ENCODE assay signal across 1 cellular context in the genomic region with DNA sequence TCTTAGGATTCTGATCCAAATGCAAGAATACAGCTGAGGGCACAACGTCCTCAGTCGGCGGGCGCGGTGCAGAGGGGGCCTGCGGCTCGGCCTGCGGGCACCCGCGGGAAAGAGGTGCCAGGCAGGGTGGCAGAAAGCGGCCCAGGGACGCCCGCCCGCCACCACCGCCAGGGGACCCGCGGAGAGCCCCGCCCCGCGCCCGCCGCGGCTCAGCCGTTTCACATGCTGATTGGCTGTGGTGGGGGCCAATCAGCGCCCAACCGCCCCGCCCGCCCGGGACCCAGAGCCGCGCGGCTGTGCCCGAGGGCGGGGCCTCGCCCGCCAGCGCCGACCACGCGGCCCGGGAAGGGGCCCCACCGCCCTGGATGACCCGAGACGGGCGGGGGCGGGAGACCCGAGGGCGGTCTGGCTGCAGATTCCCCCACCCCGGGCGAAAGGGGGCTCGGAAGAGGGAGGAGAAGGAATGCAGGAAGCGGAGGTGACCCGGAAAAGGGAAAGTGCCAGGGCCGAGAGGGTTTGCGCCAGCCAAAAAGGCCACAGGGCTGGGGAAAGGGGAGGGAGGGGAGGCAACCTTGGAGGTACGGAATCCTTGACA.
TF ChIP-seq lines count a peak whose summit lies in the region.

No MANE protein-coding gene starts in this region.

TF ChIP-seq in GM12878, 131 proteins besides CTCF, POLR2A, EP300 and RAD21 (continued from another document and continues in another):
- TF ChIP-seq, protein P1, sequence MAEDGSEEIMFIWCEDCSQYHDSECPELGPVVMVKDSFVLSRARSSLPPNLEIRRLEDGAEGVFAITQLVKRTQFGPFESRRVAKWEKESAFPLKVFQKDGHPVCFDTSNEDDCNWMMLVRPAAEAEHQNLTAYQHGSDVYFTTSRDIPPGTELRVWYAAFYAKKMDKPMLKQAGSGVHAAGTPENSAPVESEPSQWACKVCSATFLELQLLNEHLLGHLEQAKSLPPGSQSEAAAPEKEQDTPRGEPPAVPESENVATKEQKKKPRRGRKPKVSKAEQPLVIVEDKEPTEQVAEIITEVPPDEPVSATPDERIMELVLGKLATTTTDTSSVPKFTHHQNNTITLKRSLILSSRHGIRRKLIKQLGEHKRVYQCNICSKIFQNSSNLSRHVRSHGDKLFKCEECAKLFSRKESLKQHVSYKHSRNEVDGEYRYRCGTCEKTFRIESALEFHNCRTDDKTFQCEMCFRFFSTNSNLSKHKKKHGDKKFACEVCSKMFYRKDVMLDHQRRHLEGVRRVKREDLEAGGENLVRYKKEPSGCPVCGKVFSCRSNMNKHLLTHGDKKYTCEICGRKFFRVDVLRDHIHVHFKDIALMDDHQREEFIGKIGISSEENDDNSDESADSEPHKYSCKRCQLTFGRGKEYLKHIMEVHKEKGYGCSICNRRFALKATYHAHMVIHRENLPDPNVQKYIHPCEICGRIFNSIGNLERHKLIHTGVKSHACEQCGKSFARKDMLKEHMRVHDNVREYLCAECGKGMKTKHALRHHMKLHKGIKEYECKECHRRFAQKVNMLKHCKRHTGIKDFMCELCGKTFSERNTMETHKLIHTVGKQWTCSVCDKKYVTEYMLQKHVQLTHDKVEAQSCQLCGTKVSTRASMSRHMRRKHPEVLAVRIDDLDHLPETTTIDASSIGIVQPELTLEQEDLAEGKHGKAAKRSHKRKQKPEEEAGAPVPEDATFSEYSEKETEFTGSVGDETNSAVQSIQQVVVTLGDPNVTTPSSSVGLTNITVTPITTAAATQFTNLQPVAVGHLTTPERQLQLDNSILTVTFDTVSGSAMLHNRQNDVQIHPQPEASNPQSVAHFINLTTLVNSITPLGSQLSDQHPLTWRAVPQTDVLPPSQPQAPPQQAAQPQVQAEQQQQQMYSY (CRISPR knock-in tag; IDR thresholded peaks at IDR 0.05): no peak
- TF ChIP-seq WRNIP1 (IDR thresholded peaks at IDR 0.05; ENCODE audit: borderline replicate concordance, low read depth, low read length) (no peak), SPI1 (IDR thresholded peaks at IDR 0.05; ENCODE audit: borderline replicate concordance, insufficient read depth, low read depth, low read length) (no peak), ZNF24 (IDR thresholded peaks at IDR 0.05) (no peak), CBFB (IDR thresholded peaks at IDR 0.05; ENCODE audit: low read depth) (0 out of 2 replicates have a peak, but pooled peaks have one; percentile 26), ZNF384 (IDR thresholded peaks at IDR 0.05; ENCODE audit: borderline replicate concordance, low read depth, low read length) (no peak), SIN3A (IDR thresholded peaks at IDR 0.05; ENCODE audit: low read depth, low read length) (no peak), TAF1 (IDR thresholded peaks at IDR 0.05; ENCODE audit: borderline replicate concordance, low read depth, low read length) (0 out of 2 replicates have a peak, but pooled peaks have one; percentile 24), EZH2 (IDR thresholded peaks at IDR 0.05; ENCODE audit: borderline replicate concordance, control insufficient read depth, low read depth, low read length) (no peak), RAD51 (IDR thresholded peaks at IDR 0.05) (no peak), MYC (IDR thresholded peaks at IDR 0.05; ENCODE audit: insufficient read depth, insufficient read length, insufficient replicate concordance, low read length, severe bottlenecking) (peak; percentile 61), CHD4 (IDR thresholded peaks at IDR 0.05) (no peak), SMAD5 (IDR thresholded peaks at IDR 0.05; ENCODE audit: low read depth) (no peak), BHLHE40 (IDR thresholded peaks at IDR 0.05; ENCODE audit: borderline replicate concordance in 1 of 2, low read depth in 2 of 2, low read length in 1 of 2) (no peak; a peak in 1 of 4 replicates), PAX5 (IDR thresholded peaks at IDR 0.05; ENCODE audit: borderline replicate concordance, low read depth, low read length) (no peak), NR2C1 (IDR thresholded peaks at IDR 0.05) (0 out of 2 replicates have a peak, but pooled peaks have one; percentile 37), RELA (IDR thresholded peaks at IDR 0.05; ENCODE audit: borderline replicate concordance, partially characterized antibody) (no peak), JUNB (IDR thresholded peaks at IDR 0.05) (no peak), IKZF2 (IDR thresholded peaks at IDR 0.05) (peak in 1 of 2 experiments; percentile 51; a peak in 1 of 4 replicates), CREB1 (IDR thresholded peaks at IDR 0.05; ENCODE audit: low read depth) (0 out of 2 replicates have a peak, but pooled peaks have one; percentile 27), MEF2A (IDR thresholded peaks at IDR 0.05; ENCODE audit: insufficient read depth, low read depth, low read length) (0 out of 2 replicates have a peak, but pooled peaks have one; percentile 22), HDGF (IDR thresholded peaks at IDR 0.05) (peak; percentile 58; the same call in 1 of the 2 replicates), DPF2 (IDR thresholded peaks at IDR 0.05) (peak; percentile 90), CBX5 (IDR thresholded peaks at IDR 0.05; ENCODE audit: low read depth) (no peak), CBX3 (IDR thresholded peaks at IDR 0.05; ENCODE audit: borderline replicate concordance, low read depth) (no peak), IRF4 (IDR thresholded peaks at IDR 0.05; ENCODE audit: low read depth, low read length) (no peak), MEF2B (IDR thresholded peaks at IDR 0.05; ENCODE audit: partially characterized antibody, poor library complexity, severe bottlenecking) (no peak), JUND (IDR thresholded peaks at IDR 0.05; ENCODE audit: low read depth, low read length) (no peak), BMI1 (IDR thresholded peaks at IDR 0.05; ENCODE audit: borderline replicate concordance) (no peak), STAT1 (conservative IDR thresholded peaks at IDR 0.05) (0 out of 2 replicates have a peak, but pooled peaks have one; percentile 25), ESRRA (IDR thresholded peaks at IDR 0.05; ENCODE audit: low read length) (no peak), SUPT20H (IDR thresholded peaks at IDR 0.05; ENCODE audit: borderline replicate concordance, control insufficient read depth, low read depth, low read length) (no peak), YY1 (IDR thresholded peaks at IDR 0.05; ENCODE audit: low read depth, low read length) (no peak), NBN (IDR thresholded peaks at IDR 0.05) (no peak), ZNF217 (IDR thresholded peaks at IDR 0.05) (peak; percentile 49)
- TF ChIP-seq, protein P2, sequence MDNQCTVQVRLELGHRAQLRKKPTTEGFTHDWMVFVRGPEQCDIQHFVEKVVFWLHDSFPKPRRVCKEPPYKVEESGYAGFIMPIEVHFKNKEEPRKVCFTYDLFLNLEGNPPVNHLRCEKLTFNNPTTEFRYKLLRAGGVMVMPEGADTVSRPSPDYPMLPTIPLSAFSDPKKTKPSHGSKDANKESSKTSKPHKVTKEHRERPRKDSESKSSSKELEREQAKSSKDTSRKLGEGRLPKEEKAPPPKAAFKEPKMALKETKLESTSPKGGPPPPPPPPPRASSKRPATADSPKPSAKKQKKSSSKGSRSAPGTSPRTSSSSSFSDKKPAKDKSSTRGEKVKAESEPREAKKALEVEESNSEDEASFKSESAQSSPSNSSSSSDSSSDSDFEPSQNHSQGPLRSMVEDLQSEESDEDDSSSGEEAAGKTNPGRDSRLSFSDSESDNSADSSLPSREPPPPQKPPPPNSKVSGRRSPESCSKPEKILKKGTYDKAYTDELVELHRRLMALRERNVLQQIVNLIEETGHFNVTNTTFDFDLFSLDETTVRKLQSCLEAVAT (IDR thresholded peaks at IDR 0.05): no peak
- TF ChIP-seq, protein P3, sequence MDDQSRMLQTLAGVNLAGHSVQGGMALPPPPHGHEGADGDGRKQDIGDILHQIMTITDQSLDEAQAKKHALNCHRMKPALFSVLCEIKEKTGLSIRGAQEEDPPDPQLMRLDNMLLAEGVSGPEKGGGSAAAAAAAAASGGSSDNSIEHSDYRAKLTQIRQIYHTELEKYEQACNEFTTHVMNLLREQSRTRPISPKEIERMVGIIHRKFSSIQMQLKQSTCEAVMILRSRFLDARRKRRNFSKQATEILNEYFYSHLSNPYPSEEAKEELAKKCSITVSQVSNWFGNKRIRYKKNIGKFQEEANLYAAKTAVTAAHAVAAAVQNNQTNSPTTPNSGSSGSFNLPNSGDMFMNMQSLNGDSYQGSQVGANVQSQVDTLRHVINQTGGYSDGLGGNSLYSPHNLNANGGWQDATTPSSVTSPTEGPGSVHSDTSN (IDR thresholded peaks at IDR 0.05; ENCODE audit: insufficient replicate concordance, low read depth, low read length): peak; percentile 91
- TF ChIP-seq, protein P4, sequence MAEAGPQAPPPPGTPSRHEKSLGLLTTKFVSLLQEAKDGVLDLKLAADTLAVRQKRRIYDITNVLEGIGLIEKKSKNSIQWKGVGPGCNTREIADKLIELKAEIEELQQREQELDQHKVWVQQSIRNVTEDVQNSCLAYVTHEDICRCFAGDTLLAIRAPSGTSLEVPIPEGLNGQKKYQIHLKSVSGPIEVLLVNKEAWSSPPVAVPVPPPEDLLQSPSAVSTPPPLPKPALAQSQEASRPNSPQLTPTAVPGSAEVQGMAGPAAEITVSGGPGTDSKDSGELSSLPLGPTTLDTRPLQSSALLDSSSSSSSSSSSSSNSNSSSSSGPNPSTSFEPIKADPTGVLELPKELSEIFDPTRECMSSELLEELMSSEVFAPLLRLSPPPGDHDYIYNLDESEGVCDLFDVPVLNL (IDR thresholded peaks at IDR 0.05; ENCODE audit: low read depth, low read length): 0 out of 2 replicates have a peak, but pooled peaks have one; percentile 29
- TF ChIP-seq, protein P5, sequence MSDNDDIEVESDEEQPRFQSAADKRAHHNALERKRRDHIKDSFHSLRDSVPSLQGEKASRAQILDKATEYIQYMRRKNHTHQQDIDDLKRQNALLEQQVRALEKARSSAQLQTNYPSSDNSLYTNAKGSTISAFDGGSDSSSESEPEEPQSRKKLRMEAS (IDR thresholded peaks at IDR 0.05; ENCODE audit: low read depth, low read length): no peak
- TF ChIP-seq, protein P6, sequence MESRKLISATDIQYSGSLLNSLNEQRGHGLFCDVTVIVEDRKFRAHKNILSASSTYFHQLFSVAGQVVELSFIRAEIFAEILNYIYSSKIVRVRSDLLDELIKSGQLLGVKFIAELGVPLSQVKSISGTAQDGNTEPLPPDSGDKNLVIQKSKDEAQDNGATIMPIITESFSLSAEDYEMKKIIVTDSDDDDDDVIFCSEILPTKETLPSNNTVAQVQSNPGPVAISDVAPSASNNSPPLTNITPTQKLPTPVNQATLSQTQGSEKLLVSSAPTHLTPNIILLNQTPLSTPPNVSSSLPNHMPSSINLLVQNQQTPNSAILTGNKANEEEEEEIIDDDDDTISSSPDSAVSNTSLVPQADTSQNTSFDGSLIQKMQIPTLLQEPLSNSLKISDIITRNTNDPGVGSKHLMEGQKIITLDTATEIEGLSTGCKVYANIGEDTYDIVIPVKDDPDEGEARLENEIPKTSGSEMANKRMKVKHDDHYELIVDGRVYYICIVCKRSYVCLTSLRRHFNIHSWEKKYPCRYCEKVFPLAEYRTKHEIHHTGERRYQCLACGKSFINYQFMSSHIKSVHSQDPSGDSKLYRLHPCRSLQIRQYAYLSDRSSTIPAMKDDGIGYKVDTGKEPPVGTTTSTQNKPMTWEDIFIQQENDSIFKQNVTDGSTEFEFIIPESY (IDR thresholded peaks at IDR 0.05): no peak
- TF ChIP-seq, protein P7, sequence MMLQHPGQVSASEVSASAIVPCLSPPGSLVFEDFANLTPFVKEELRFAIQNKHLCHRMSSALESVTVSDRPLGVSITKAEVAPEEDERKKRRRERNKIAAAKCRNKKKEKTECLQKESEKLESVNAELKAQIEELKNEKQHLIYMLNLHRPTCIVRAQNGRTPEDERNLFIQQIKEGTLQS (IDR thresholded peaks at IDR 0.05; ENCODE audit: borderline replicate concordance, extremely low read depth, low read depth, low read length): no peak
- TF ChIP-seq, protein P8, sequence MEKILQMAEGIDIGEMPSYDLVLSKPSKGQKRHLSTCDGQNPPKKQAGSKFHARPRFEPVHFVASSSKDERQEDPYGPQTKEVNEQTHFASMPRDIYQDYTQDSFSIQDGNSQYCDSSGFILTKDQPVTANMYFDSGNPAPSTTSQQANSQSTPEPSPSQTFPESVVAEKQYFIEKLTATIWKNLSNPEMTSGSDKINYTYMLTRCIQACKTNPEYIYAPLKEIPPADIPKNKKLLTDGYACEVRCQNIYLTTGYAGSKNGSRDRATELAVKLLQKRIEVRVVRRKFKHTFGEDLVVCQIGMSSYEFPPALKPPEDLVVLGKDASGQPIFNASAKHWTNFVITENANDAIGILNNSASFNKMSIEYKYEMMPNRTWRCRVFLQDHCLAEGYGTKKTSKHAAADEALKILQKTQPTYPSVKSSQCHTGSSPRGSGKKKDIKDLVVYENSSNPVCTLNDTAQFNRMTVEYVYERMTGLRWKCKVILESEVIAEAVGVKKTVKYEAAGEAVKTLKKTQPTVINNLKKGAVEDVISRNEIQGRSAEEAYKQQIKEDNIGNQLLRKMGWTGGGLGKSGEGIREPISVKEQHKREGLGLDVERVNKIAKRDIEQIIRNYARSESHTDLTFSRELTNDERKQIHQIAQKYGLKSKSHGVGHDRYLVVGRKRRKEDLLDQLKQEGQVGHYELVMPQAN (conservative IDR thresholded peaks at IDR 0.05): no peak; the same call in 1 of the 2 replicates
- TF ChIP-seq, protein P9, sequence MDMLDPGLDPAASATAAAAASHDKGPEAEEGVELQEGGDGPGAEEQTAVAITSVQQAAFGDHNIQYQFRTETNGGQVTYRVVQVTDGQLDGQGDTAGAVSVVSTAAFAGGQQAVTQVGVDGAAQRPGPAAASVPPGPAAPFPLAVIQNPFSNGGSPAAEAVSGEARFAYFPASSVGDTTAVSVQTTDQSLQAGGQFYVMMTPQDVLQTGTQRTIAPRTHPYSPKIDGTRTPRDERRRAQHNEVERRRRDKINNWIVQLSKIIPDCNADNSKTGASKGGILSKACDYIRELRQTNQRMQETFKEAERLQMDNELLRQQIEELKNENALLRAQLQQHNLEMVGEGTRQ (IDR thresholded peaks at IDR 0.05; ENCODE audit: borderline replicate concordance, low read depth, low read length): no peak
- TF ChIP-seq, protein P10, sequence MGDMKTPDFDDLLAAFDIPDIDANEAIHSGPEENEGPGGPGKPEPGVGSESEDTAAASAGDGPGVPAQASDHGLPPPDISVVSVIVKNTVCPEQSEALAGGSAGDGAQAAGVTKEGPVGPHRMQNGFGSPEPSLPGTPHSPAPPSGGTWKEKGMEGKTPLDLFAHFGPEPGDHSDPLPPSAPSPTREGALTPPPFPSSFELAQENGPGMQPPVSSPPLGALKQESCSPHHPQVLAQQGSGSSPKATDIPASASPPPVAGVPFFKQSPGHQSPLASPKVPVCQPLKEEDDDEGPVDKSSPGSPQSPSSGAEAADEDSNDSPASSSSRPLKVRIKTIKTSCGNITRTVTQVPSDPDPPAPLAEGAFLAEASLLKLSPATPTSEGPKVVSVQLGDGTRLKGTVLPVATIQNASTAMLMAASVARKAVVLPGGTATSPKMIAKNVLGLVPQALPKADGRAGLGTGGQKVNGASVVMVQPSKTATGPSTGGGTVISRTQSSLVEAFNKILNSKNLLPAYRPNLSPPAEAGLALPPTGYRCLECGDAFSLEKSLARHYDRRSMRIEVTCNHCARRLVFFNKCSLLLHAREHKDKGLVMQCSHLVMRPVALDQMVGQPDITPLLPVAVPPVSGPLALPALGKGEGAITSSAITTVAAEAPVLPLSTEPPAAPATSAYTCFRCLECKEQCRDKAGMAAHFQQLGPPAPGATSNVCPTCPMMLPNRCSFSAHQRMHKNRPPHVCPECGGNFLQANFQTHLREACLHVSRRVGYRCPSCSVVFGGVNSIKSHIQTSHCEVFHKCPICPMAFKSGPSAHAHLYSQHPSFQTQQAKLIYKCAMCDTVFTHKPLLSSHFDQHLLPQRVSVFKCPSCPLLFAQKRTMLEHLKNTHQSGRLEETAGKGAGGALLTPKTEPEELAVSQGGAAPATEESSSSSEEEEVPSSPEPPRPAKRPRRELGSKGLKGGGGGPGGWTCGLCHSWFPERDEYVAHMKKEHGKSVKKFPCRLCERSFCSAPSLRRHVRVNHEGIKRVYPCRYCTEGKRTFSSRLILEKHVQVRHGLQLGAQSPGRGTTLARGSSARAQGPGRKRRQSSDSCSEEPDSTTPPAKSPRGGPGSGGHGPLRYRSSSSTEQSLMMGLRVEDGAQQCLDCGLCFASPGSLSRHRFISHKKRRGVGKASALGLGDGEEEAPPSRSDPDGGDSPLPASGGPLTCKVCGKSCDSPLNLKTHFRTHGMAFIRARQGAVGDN (IDR thresholded peaks at IDR 0.05): peak; percentile 47
